Comparison of ENCODE assay signal across 24 cellular contexts in genomic region chr14:35866595-35867279, GRCh38.
"Had no signal": no experiment of that assay in that cellular context is flagged by ENCODE, and none has a peak within 500 bp of the region (broad histone marks: within the 10 kb centered on the region; RNA-seq: fewer than 3 reads in every experiment).

No MANE protein-coding gene starts in this region.

- H3K4me3 Mint-ChIP-seq: activated B cell treated with CpG ODN at 0.5 μM for 24 hours; activated CD4-positive, alpha-beta T cell treated with anti-CD3 and anti-CD28 coated beads for 36 hours; activated naive CD8-positive, alpha-beta T cell; dendritic cell treated with granulocyte-macrophage colony-stimulating factor and Interleukin-4, amounts not matched to agents 40 ng/mL and 50 ng/mL, for 4 days; mesothelial cell of epicardium; natural killer cell; T-helper 1 cell treated with Interleukin-12 subunit alpha and Interleukin-12 subunit beta and Interleukin-4 antibody, amounts not matched to agents 30 μg/mL and 1 μg/mL, for 36 hours had no signal

- H3K27ac Mint-ChIP-seq: activated B cell treated with CpG ODN at 0.5 μM for 24 hours; activated CD4-positive, alpha-beta T cell treated with anti-CD3 and anti-CD28 coated beads for 36 hours; activated naive CD8-positive, alpha-beta T cell; dendritic cell treated with granulocyte-macrophage colony-stimulating factor and Interleukin-4, amounts not matched to agents 40 ng/mL and 50 ng/mL, for 4 days; mesothelial cell of epicardium; natural killer cell; progenitor cell of endocrine pancreas; T-helper 1 cell treated with Interleukin-12 subunit alpha and Interleukin-12 subunit beta and Interleukin-4 antibody, amounts not matched to agents 30 μg/mL and 1 μg/mL, for 36 hours had no signal

- H3K36me3 ChIP-seq: breast epithelium had no signal

- H3K4me1 ChIP-seq: breast epithelium, spleen, upper lobe of right lung had no signal

- H3K27me3 ChIP-seq: adrenal gland, breast epithelium, spleen, upper lobe of right lung had no signal

- FAIRE-seq: astrocyte had no signal

- H3K4me1 Mint-ChIP-seq: activated B cell treated with CpG ODN at 0.5 μM for 24 hours; activated CD4-positive, alpha-beta T cell treated with anti-CD3 and anti-CD28 coated beads for 36 hours; natural killer cell had no signal

- ATAC-seq: activated CD4-positive, alpha-beta T cell treated with anti-CD3 and anti-CD28 coated beads for 36 hours; left ventricle myocardium superior; natural killer cell; upper lobe of right lung had no signal

- H3K4me3 ChIP-seq: adrenal gland, breast epithelium, spleen, upper lobe of right lung had no signal

- H3K9me3 ChIP-seq: adrenal gland, breast epithelium, spleen, upper lobe of right lung had no signal

- H3K9me3 Mint-ChIP-seq: activated B cell treated with CpG ODN at 0.5 μM for 24 hours; dendritic cell treated with granulocyte-macrophage colony-stimulating factor and Interleukin-4, amounts not matched to agents 40 ng/mL and 50 ng/mL, for 4 days; mesothelial cell of epicardium; natural killer cell; T-helper 1 cell treated with Interleukin-12 subunit alpha and Interleukin-12 subunit beta and Interleukin-4 antibody, amounts not matched to agents 30 μg/mL and 1 μg/mL, for 36 hours had no signal

- DNase-seq: activated B cell treated with CpG ODN at 0.5 μM for 24 hours; activated CD4-positive, alpha-beta T cell treated with anti-CD3 and anti-CD28 coated beads for 36 hours; activated CD4-positive, alpha-beta T cell treated with anti-CD3 and anti-CD28 coated beads, Interleukin-2, amount 50 U/mL, for 48 hours; activated gamma-delta T cell treated with Interleukin-2 at 50 U/mL for 16 hours; adrenal gland; cerebellar nuclear complex; effector CD4-positive, alpha-beta T cell; hypothalamus; left ventricle myocardium superior; mammary epithelial cell; natural killer cell; retina; spleen; stimulated activated CD4-positive, alpha-beta T cell treated with anti-CD3 and anti-CD28 coated beads, Interleukin-4, amount 100 ng/mL, for 1 hour; stimulated activated naive CD4-positive, alpha-beta T cell; T1000; upper lobe of right lung had no signal

- H3K27me3 Mint-ChIP-seq: activated B cell treated with CpG ODN at 0.5 μM for 24 hours; activated CD4-positive, alpha-beta T cell treated with anti-CD3 and anti-CD28 coated beads for 36 hours; activated naive CD8-positive, alpha-beta T cell; dendritic cell treated with granulocyte-macrophage colony-stimulating factor and Interleukin-4, amounts not matched to agents 40 ng/mL and 50 ng/mL, for 4 days; progenitor cell of endocrine pancreas had no signal

- H3K27ac ChIP-seq: breast epithelium, spleen, upper lobe of right lung had no signal
